In genomic region chr2:147045113-147045512, GRCh38 we compare ENCODE assay signal across 9 cellular contexts.
A peak's percentile ranks its signal among the peaks of the same experiment; 100 is the strongest.
DNase-seq lines count a peak whose midpoint lies in the region; ATAC-seq, FAIRE-seq and TF ChIP-seq lines count a peak whose summit lies in the region.
"Had no signal": no experiment of that assay in that cellular context is flagged by ENCODE, and none has a peak within 500 bp of the region (broad histone marks: within the 10 kb centered on the region; RNA-seq: fewer than 3 reads in every experiment).

No MANE protein-coding gene starts in this region.

- peaks cover 3% of the 10 kb centered on the region for H3K4me1 Mint-ChIP-seq in T-helper 17 cell
- H3K4me1 Mint-ChIP-seq: naive B cell had no signal

- H3K27ac Mint-ChIP-seq in T-helper 17 cell = no peak overlapping the region
- H3K27ac Mint-ChIP-seq: naive B cell had no signal

- H3K27me3 Mint-ChIP-seq in T-helper 17 cell = peaks cover 4% of the 10 kb centered on the region
- H3K27me3 Mint-ChIP-seq: naive B cell had no signal

- no peak overlapping the region for H3K4me3 ChIP-seq in cardiac fibroblast (replicated peaks in 1 of 2; ENCODE audit: low read depth in 2 of 2, low read length in 2 of 2)

- peak; percentile 51 for ATAC-seq in T-helper 17 cell

- FAIRE-seq in GM18507 (lab: Jason Lieb, UNC) = peak; percentile 73

- TF ChIP-seq CTCF in cardiac fibroblast (IDR thresholded peaks at IDR 0.05; ENCODE audit: low read depth, low read length) = peak; percentile 70

- H3K36me3 Mint-ChIP-seq in T-helper 17 cell (ENCODE audit: low read depth) = no peaks in the 10 kb centered on the region
- H3K36me3 Mint-ChIP-seq: naive B cell had no signal

- peak; percentile 13 for DNase-seq in Ammon's horn (ENCODE audit: low spot score)
- DNase-seq in GM18507 (ENCODE audit: extremely low spot score, insufficient read length, low read depth) = no peak
- DNase-seq in HuH-7.5 (ENCODE audit: low spot score) = peak; percentile 15
- DNase-seq in T-helper 17 cell = peak in 2 of 3 donors; percentile 9 to 29
- DNase-seq in cardiac fibroblast (ENCODE audit: low read depth in 2 of 2) = peak; percentile 68 to 76
- DNase-seq in medulla oblongata (ENCODE audit: extremely low spot score) = peak; percentile 64
- peak; percentile 67 for DNase-seq in superior temporal gyrus (ENCODE audit: extremely low spot score)
- DNase-seq in NOMO-1 treated with dmso at 0.1 percent for 144 hours (lab: John Stamatoyannopoulos, UW; ENCODE audit: unreplicated experiment) = no peak
- DNase-seq: naive B cell had no signal

- no peak overlapping the region for H3K4me3 Mint-ChIP-seq in T-helper 17 cell
- H3K4me3 Mint-ChIP-seq: naive B cell had no signal

- H3K9me3 ChIP-seq in T-helper 17 cell (ENCODE audit: control insufficient read depth, low read length, poor library complexity, severe bottlenecking) = no peaks in the 10 kb centered on the region

Comparison
In these comparisons a context has a peak if more than half of its experiments do, and no peak if none do; other contexts are left out.
1. DNase-seq: peak in Ammon's horn (single experiment), HuH-7.5 (single experiment), T-helper 17 cell (2 of 3), cardiac fibroblast (2 of 2), medulla oblongata (single experiment) and superior temporal gyrus (single experiment); none in GM18507 (single experiment) and NOMO-1 treated with dmso at 0.1 percent for 144 hours (single experiment).